In the genomic region with DNA sequence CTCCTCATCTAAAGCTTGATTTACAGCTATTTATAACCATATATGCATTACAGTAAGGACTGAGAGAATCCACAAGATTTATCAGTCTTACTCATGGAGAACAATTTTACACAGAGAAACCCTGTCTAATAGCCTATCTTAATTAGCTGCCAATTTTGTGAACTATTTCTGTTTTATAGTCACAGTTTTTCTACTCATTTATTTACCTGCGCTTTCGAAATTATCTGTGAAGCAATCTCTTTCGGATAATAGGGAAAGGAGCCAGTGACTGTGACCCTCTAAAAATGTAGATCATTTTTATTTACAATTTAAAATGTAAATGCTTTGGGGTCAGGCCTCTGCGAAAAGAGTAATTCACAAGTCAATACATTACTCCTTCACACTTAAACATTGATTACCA, we compare ENCODE assay signal across 15 cellular contexts.
"Had no signal": no experiment of that assay in that cellular context is flagged by ENCODE, and none has a peak within 500 bp of the region (broad histone marks: within the 10 kb centered on the region; RNA-seq: fewer than 3 reads in every experiment).

No MANE protein-coding gene starts in this region.

- H3K4me1 Mint-ChIP-seq: activated naive CD8-positive, alpha-beta T cell treated with anti-CD3 and anti-CD28 coated beads, Interleukin-2, amount 10 ng/mL, durations not matched to agents 7 days and 5 days had no signal

- H3K9me3 Mint-ChIP-seq: activated naive CD8-positive, alpha-beta T cell treated with anti-CD3 and anti-CD28 coated beads, Interleukin-2, amount 10 ng/mL, durations not matched to agents 7 days and 5 days had no signal

- H3K27ac Mint-ChIP-seq: activated naive CD8-positive, alpha-beta T cell treated with anti-CD3 and anti-CD28 coated beads, Interleukin-2, amount 10 ng/mL, durations not matched to agents 7 days and 5 days; type B pancreatic cell had no signal

- H3K36me3 ChIP-seq: ascending aorta, spleen had no signal

- H3K27me3 ChIP-seq: ascending aorta had no signal

- H3K27ac ChIP-seq: ascending aorta, dorsolateral prefrontal cortex, psoas muscle had no signal

- H3K4me1 ChIP-seq: ascending aorta, psoas muscle had no signal

- DNase-seq: activated naive CD8-positive, alpha-beta T cell treated with anti-CD3 and anti-CD28 coated beads, Interleukin-2, amount 10 ng/mL, durations not matched to agents 7 days and 5 days; activated T-cell treated with anti-CD3 and anti-CD28 coated beads, Interleukin-2, amount 50 U/mL, for 1 hour; dorsolateral prefrontal cortex; foreskin melanocyte; head of caudate nucleus; left cardiac atrium; mucosa of descending colon; psoas muscle; SIG-M5; spleen had no signal

- H3K4me3 Mint-ChIP-seq: activated naive CD8-positive, alpha-beta T cell treated with anti-CD3 and anti-CD28 coated beads, Interleukin-2, amount 10 ng/mL, durations not matched to agents 7 days and 5 days; natural killer cell treated with Interleukin-12 subunit alpha and Interleukin-12 subunit beta and Interleukin-15 and Interleukin-18, amount 100 ng/mL, for 72 hours; stimulated activated memory B cell treated with anti-CD40 and anti-IgM and Interleukin-4, amounts not matched to agents 10 μg/mL and 1 μg/mL and 100 μg/mL, for 72 hours had no signal

- H3K36me3 Mint-ChIP-seq: activated naive CD8-positive, alpha-beta T cell treated with anti-CD3 and anti-CD28 coated beads, Interleukin-2, amount 10 ng/mL, durations not matched to agents 7 days and 5 days; natural killer cell treated with Interleukin-12 subunit alpha and Interleukin-12 subunit beta and Interleukin-15 and Interleukin-18, amount 100 ng/mL, for 72 hours; stimulated activated memory B cell treated with anti-CD40 and anti-IgM and Interleukin-4, amounts not matched to agents 10 μg/mL and 1 μg/mL and 100 μg/mL, for 72 hours had no signal

- H3K9me3 ChIP-seq: ascending aorta, mucosa of descending colon, psoas muscle had no signal

- H3K4me3 ChIP-seq: ascending aorta, dorsolateral prefrontal cortex, mucosa of descending colon, psoas muscle, spleen had no signal

- ATAC-seq: left cardiac atrium; mucosa of descending colon; natural killer cell treated with Interleukin-12 subunit alpha and Interleukin-12 subunit beta and Interleukin-15 and Interleukin-18, amount 100 ng/mL, for 72 hours; psoas muscle; sciatic nerve had no signal
